7 cellular contexts compared by ENCODE assay signal in genomic region chr4:107419536-107419935, GRCh38.
DNase-seq lines count a peak whose midpoint lies in the region; ATAC-seq and TF ChIP-seq lines count a peak whose summit lies in the region.
"Not testable (repeated sequence)": the region's sequence is repeated elsewhere in the genome, so short reads cannot be mapped to it uniquely, and the experiment has no call there.

No MANE protein-coding gene starts in this region.

- not testable (repeated sequence) for H2BK5ac ChIP-seq in mesendoderm (ENCODE audit: low read length)

- POLR2A ChIA-PET in HEK293 (lab: Yijun Ruan, JAX); PC-3 (lab: Charles Lee; ENCODE audit: unreplicated experiment); activated CD4-positive, alpha-beta memory T cell treated with anti-CD3 and anti-CD28 coated beads for 36 hours (lab: Charles Lee): not testable (repeated sequence)

- H3K56ac ChIP-seq in mesendoderm (ENCODE audit: low read length), result not testable (repeated sequence)

- H3K9me3 ChIP-seq in HEK293 (ENCODE audit: control insufficient read depth, insufficient read depth, low read depth, low read length); PC-3 (ENCODE audit: low read length): not testable (repeated sequence)

- not testable (repeated sequence) for H3K4ac ChIP-seq in mesendoderm (ENCODE audit: low read depth, low read length)

- H2AFZ ChIP-seq in PC-3 (ENCODE audit: low read length), result not testable (repeated sequence)

- H3K36me3 Mint-ChIP-seq in activated CD4-positive, alpha-beta memory T cell treated with anti-CD3 and anti-CD28 coated beads for 36 hours; activated T-helper 2 cell treated with anti-CD3 and anti-CD28 coated beads, Interferon-gamma antibody, Interleukin-2, Interleukin-4, amounts not matched to agents 10 μg/mL and 5 μg/mL and 100 μg/mL, durations not matched to agents 14 hours and 24 hours and 36 hours (ENCODE audit: low read depth): not testable (repeated sequence)

- H3K79me2 ChIP-seq in PC-3 (ENCODE audit: low read length); mesendoderm (ENCODE audit: control insufficient read depth, insufficient read depth, low read length): not testable (repeated sequence)

- H3K9ac ChIP-seq in PC-3 (ENCODE audit: low read length); mesendoderm (ENCODE audit: low read length): not testable (repeated sequence)

- H4K8ac ChIP-seq in mesendoderm (ENCODE audit: low read depth, low read length), result not testable (repeated sequence)

- not testable (repeated sequence) for H3F3A ChIP-seq in PC-3 (ENCODE audit: low read length, unreplicated experiment)

- peak; percentile 53 for DNase-seq in PC-3
- DNase-seq in activated CD4-positive, alpha-beta memory T cell treated with anti-CD3 and anti-CD28 coated beads for 36 hours, result peak; percentile 46
- peak; percentile 8 for DNase-seq in activated T-helper 2 cell treated with anti-CD3 and anti-CD28 coated beads, Interferon-gamma antibody, Interleukin-2, Interleukin-4, amounts not matched to agents 10 μg/mL and 5 μg/mL and 100 μg/mL, durations not matched to agents 14 hours and 24 hours and 36 hours (ENCODE audit: low spot score)
- peak; percentile 16 for DNase-seq in epithelial cell of proximal tubule (ENCODE audit: low read depth)
- DNase-seq in mesendoderm, result peak; percentile 7
- peak; percentile 5 for DNase-seq in stimulated activated CD4-positive, alpha-beta T cell treated with anti-CD3 and anti-CD28 coated beads, Interleukin-4, amount 100 ng/mL, for 24 hours

- TF ChIP-seq CTCF in HEK293 (tag by site-specific recombination; IDR thresholded peaks at IDR 0.05); PC-3 (conservative IDR thresholded peaks at IDR 0.05; ENCODE audit: low read depth, low read length); epithelial cell of proximal tubule (conservative IDR thresholded peaks at IDR 0.05; ENCODE audit: low read depth, low read length): not testable (repeated sequence)

- H3K27ac ChIP-seq in HEK293 (ENCODE audit: extremely low read depth, low read depth, low read length); PC-3 (ENCODE audit: low read length); mesendoderm (ENCODE audit: low read depth, low read length): not testable (repeated sequence)

- not testable (repeated sequence) for H2BK120ac ChIP-seq in mesendoderm (ENCODE audit: low read depth, low read length)

- not testable (repeated sequence) for H4K5ac ChIP-seq in mesendoderm (ENCODE audit: low read length)

- not testable (repeated sequence) for H3K4me2 ChIP-seq in PC-3 (ENCODE audit: low read length); mesendoderm (ENCODE audit: low read length)

- not testable (repeated sequence) for H3K27me3 ChIP-seq in PC-3 (ENCODE audit: low read length); mesendoderm (ENCODE audit: insufficient read depth, low read length, poor library complexity)

- H3K79me1 ChIP-seq in mesendoderm (ENCODE audit: low read length), result not testable (repeated sequence)

- BruUV-seq in PC-3 (replicated peaks; lab: Mats Ljungman, UMichigan), result not testable (repeated sequence)

- H2BK15ac ChIP-seq in mesendoderm (replicated peaks; ENCODE audit: low read depth), result not testable (repeated sequence)

- not testable (repeated sequence) for H3K9me3 Mint-ChIP-seq in activated CD4-positive, alpha-beta memory T cell treated with anti-CD3 and anti-CD28 coated beads for 36 hours; activated T-helper 2 cell treated with anti-CD3 and anti-CD28 coated beads, Interferon-gamma antibody, Interleukin-2, Interleukin-4, amounts not matched to agents 10 μg/mL and 5 μg/mL and 100 μg/mL, durations not matched to agents 14 hours and 24 hours and 36 hours

- not testable (repeated sequence) for H3K4me1 ChIP-seq in HEK293 (ENCODE audit: control insufficient read depth, insufficient read depth, low read length); PC-3 (ENCODE audit: insufficient read depth, low read length); mesendoderm (ENCODE audit: control insufficient read depth, low read depth, low read length)

- ATAC-seq in PC-3, result not testable (repeated sequence)

- H4K20me1 ChIP-seq in PC-3 (ENCODE audit: low read length), result not testable (repeated sequence)

- not testable (repeated sequence) for H3K4me3 Mint-ChIP-seq in activated CD4-positive, alpha-beta memory T cell treated with anti-CD3 and anti-CD28 coated beads for 36 hours; activated T-helper 2 cell treated with anti-CD3 and anti-CD28 coated beads, Interferon-gamma antibody, Interleukin-2, Interleukin-4, amounts not matched to agents 10 μg/mL and 5 μg/mL and 100 μg/mL, durations not matched to agents 14 hours and 24 hours and 36 hours (ENCODE audit: low read depth)

- H3K18ac ChIP-seq in mesendoderm (ENCODE audit: low read length), result not testable (repeated sequence)

- not testable (repeated sequence) for H3K9me2 ChIP-seq in PC-3 (replicated peaks; ENCODE audit: low read length)

- not testable (repeated sequence) for H2AK5ac ChIP-seq in mesendoderm (ENCODE audit: low read length)

- WGBS in mesendoderm (ENCODE audit: extremely low coverage, insufficient coverage, low lambda C conversion rate), result no CpG with 5 or more reads among the region's 2 CpGs

- intact Hi-C loops in PC-3 (cut with micrococcal nuclease); activated T-helper 2 cell treated with anti-CD3 and anti-CD28 coated beads, Interferon-gamma antibody, Interleukin-2, Interleukin-4, amounts not matched to agents 10 μg/mL and 5 μg/mL and 100 μg/mL, durations not matched to agents 14 hours and 24 hours and 36 hours (cut with micrococcal nuclease): not testable (repeated sequence)
- intact Hi-C loops in activated CD4-positive, alpha-beta memory T cell treated with anti-CD3 and anti-CD28 coated beads for 36 hours (cut with micrococcal nuclease), result loop anchor here (5.0 kb wide), 1 partner anchor 478 kb away; no protein-coding TSS in a partner anchor

- H3K4me3 ChIP-seq in HEK293 (ENCODE audit: low read depth, low read length); PC-3 (ENCODE audit: low read length); epithelial cell of proximal tubule (ENCODE audit: low read depth, low read length); mesendoderm (ENCODE audit: low read length): not testable (repeated sequence)

- not testable (repeated sequence) for H3K23ac ChIP-seq in mesendoderm (ENCODE audit: low read length)

- not testable (repeated sequence) for H3K27me3 Mint-ChIP-seq in activated CD4-positive, alpha-beta memory T cell treated with anti-CD3 and anti-CD28 coated beads for 36 hours; activated T-helper 2 cell treated with anti-CD3 and anti-CD28 coated beads, Interferon-gamma antibody, Interleukin-2, Interleukin-4, amounts not matched to agents 10 μg/mL and 5 μg/mL and 100 μg/mL, durations not matched to agents 14 hours and 24 hours and 36 hours (ENCODE audit: low read depth)

- not testable (repeated sequence) for H3K27ac Mint-ChIP-seq in activated CD4-positive, alpha-beta memory T cell treated with anti-CD3 and anti-CD28 coated beads for 36 hours; activated T-helper 2 cell treated with anti-CD3 and anti-CD28 coated beads, Interferon-gamma antibody, Interleukin-2, Interleukin-4, amounts not matched to agents 10 μg/mL and 5 μg/mL and 100 μg/mL, durations not matched to agents 14 hours and 24 hours and 36 hours

- CTCF ChIA-PET in HEK293 (lab: Yijun Ruan, JAX); PC-3 (lab: Charles Lee); activated CD4-positive, alpha-beta memory T cell treated with anti-CD3 and anti-CD28 coated beads for 36 hours (lab: Charles Lee): not testable (repeated sequence)

- H3K4me1 Mint-ChIP-seq in activated CD4-positive, alpha-beta memory T cell treated with anti-CD3 and anti-CD28 coated beads for 36 hours (ENCODE audit: low read depth); activated T-helper 2 cell treated with anti-CD3 and anti-CD28 coated beads, Interferon-gamma antibody, Interleukin-2, Interleukin-4, amounts not matched to agents 10 μg/mL and 5 μg/mL and 100 μg/mL, durations not matched to agents 14 hours and 24 hours and 36 hours (ENCODE audit: low read depth): not testable (repeated sequence)

- not testable (repeated sequence) for H3K36me3 ChIP-seq in HEK293 (ENCODE audit: control insufficient read depth in 2 of 2, insufficient read depth in 1 of 2, low read length in 2 of 2); PC-3 (ENCODE audit: low read depth, low read length); mesendoderm (ENCODE audit: control insufficient read depth, insufficient read depth, low read length)

TF ChIP-seq in HEK293, 187 proteins besides CTCF, POLR2A, EP300 and RAD21 (continues in another document):
- TF ChIP-seq ZNF366 (tag by site-specific recombination; conservative IDR thresholded peaks at IDR 0.05), result peak; percentile 59
- TF ChIP-seq SP3 (tag by site-specific recombination; IDR thresholded peaks at IDR 0.05), result peak; percentile 43
- TF ChIP-seq SCRT2 (tag by site-specific recombination; IDR thresholded peaks at IDR 0.05), result 0 out of 2 replicates have a peak, but pooled peaks have one; percentile 14
- 0 out of 2 replicates have a peak, but pooled peaks have one; percentile 15 for TF ChIP-seq HIC1 (tag by site-specific recombination; IDR thresholded peaks at IDR 0.05)
